Comparison of ENCODE assay signal across 8 cellular contexts in the genomic region with DNA sequence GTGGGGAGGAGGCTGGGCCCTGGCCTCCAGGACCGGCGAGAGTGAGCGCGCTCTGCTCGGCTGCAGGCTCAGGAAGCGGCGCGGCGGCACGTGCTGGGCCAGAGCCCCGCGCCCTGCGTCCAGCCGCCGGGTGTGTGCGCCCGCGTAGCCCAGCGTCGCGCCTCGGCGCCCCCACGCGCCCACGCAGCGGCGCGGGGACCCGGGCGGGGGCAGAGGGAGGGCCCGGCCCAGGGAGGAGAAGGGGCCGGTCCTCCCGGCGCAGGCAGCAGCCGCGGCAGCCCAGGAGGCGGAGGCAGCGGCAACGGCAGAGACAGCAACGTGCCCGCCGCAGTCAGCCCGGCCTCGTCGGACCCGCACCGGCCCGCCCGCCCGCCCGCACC. TPM values are rescaled to one million over a fixed set of nuclear protein-coding genes. Genes with fewer than 3 reads are reported as not detected.
DNase-seq lines count a peak whose midpoint lies in the region; ATAC-seq and TF ChIP-seq lines count a peak whose summit lies in the region.

Gene EYA2 (plus strand): TSS at position 265 of the 380 bp plus-strand sequence. CDS start 95,168 bp downstream, outside the sequence.

- H3K56ac ChIP-seq in mesendoderm (ENCODE audit: low read length): peak within 1 kb of the TSS; percentile 72

- H3K27ac ChIP-seq in coronary artery: peak within 1 kb of the TSS in 1 of 2 donors; percentile 48
- H3K27ac ChIP-seq in mesendoderm (ENCODE audit: low read depth, low read length): no peak within 1 kb of the TSS
- peak within 1 kb of the TSS; percentile 30 for H3K27ac ChIP-seq in vagina

- H3K27me3 ChIP-seq in mesendoderm (ENCODE audit: insufficient read depth, low read length, poor library complexity): peaks cover 14% of the 10 kb centered on the region
- H3K27me3 ChIP-seq in vagina: no peaks in the 10 kb centered on the region

- peaks cover 5% of the 10 kb centered on the region for H3K9me3 Mint-ChIP-seq in activated CD4-positive, alpha-beta memory T cell treated with anti-CD3 and anti-CD28 coated beads for 36 hours

- peak within 1 kb of the TSS; percentile 76 for H3K4me3 ChIP-seq in coronary artery
- H3K4me3 ChIP-seq in mesendoderm (ENCODE audit: low read length): peak within 1 kb of the TSS; percentile 19
- H3K4me3 ChIP-seq in vagina: peak within 1 kb of the TSS; percentile 50 to 54

- H3K36me3 ChIP-seq in mesendoderm (ENCODE audit: control insufficient read depth, insufficient read depth, low read length): no peaks in the 10 kb centered on the region
- no peaks in the 10 kb centered on the region for H3K36me3 ChIP-seq in vagina

- CTCF ChIA-PET in activated CD4-positive, alpha-beta memory T cell treated with anti-CD3 and anti-CD28 coated beads for 36 hours (lab: Charles Lee): no interaction called here

- TF ChIP-seq POLR2A in vagina (IDR thresholded peaks at IDR 0.05): peak in 1 of 2 donors; percentile 11

- no peak within 1 kb of the TSS for H2BK15ac ChIP-seq in mesendoderm (replicated peaks; ENCODE audit: low read depth)

- in situ Hi-C loops in GM13976 (cut with MboI; ENCODE audit: low sequenced_read_pairs, unreplicated experiment): no loop called here

- H4K5ac ChIP-seq in mesendoderm (ENCODE audit: low read length): no peak within 1 kb of the TSS

- H3K4me2 ChIP-seq in mesendoderm (ENCODE audit: low read length): peak within 1 kb of the TSS; percentile 66

- no peak within 1 kb of the TSS for H2AK5ac ChIP-seq in mesendoderm (ENCODE audit: low read length)

- no peak within 1 kb of the TSS for H3K23ac ChIP-seq in mesendoderm (ENCODE audit: low read length)

- no CpG with 5 or more reads among the region's 52 CpGs for WGBS in mesendoderm (ENCODE audit: extremely low coverage, insufficient coverage, low lambda C conversion rate)

- peak within 1 kb of the TSS; percentile 56 for H3K9ac ChIP-seq in mesendoderm (ENCODE audit: low read length)

- no peaks in the 10 kb centered on the region for H3K9me3 ChIP-seq in vagina

- H4K8ac ChIP-seq in mesendoderm (ENCODE audit: low read depth, low read length): no peak within 1 kb of the TSS

- TF ChIP-seq CTCF in coronary artery (IDR thresholded peaks at IDR 0.05) (no peak), vagina (IDR thresholded peaks at IDR 0.05) (no peak), GM13976 (IDR thresholded peaks at IDR 0.05; ENCODE audit: borderline replicate concordance, control extremely low read depth, extremely low read depth, insufficient read depth, missing control alignments) (no peak)

- DNase-seq in Right ventricle myocardium inferior (ENCODE audit: missing footprints): no peak
- no peak for DNase-seq in cardiac septum (ENCODE audit: low spot score)
- no peak for DNase-seq in coronary artery (ENCODE audit: low spot score)
- peak; percentile 29 for DNase-seq in mesendoderm
- DNase-seq in vagina (ENCODE audit: extremely low spot score in 2 of 2): peak in 1 of 2 donors; percentile 25
- DNase-seq in activated CD4-positive, alpha-beta memory T cell treated with anti-CD3 and anti-CD28 coated beads for 36 hours: no peak
- no peak for DNase-seq in GM13976 (ENCODE audit: low spot score)

- H3K27me3 Mint-ChIP-seq in activated CD4-positive, alpha-beta memory T cell treated with anti-CD3 and anti-CD28 coated beads for 36 hours: peaks cover 45% of the 10 kb centered on the region

- peak; percentile 72 for ATAC-seq in Right ventricle myocardium inferior
- ATAC-seq in HG02981 (IDR thresholded peaks at IDR 0.05; ENCODE audit: unreplicated experiment): no peak

- peak within 1 kb of the TSS; percentile 47 for H3K18ac ChIP-seq in mesendoderm (ENCODE audit: low read length)

- no peaks in the 10 kb centered on the region for H3K36me3 Mint-ChIP-seq in activated CD4-positive, alpha-beta memory T cell treated with anti-CD3 and anti-CD28 coated beads for 36 hours

- H3K27ac Mint-ChIP-seq in activated CD4-positive, alpha-beta memory T cell treated with anti-CD3 and anti-CD28 coated beads for 36 hours: no peak within 1 kb of the TSS

- H3K79me2 ChIP-seq in mesendoderm (ENCODE audit: control insufficient read depth, insufficient read depth, low read length): no peaks in the 10 kb centered on the region

- no peak within 1 kb of the TSS for H2BK5ac ChIP-seq in mesendoderm (ENCODE audit: low read length)

- H3K4ac ChIP-seq in mesendoderm (ENCODE audit: low read depth, low read length): no peak within 1 kb of the TSS

- H3K79me1 ChIP-seq in mesendoderm (ENCODE audit: low read length): no peaks in the 10 kb centered on the region

- intact Hi-C loops in Right ventricle myocardium inferior (cut with DNase I): no loop called here
- intact Hi-C loops in cardiac septum (cut with DNase I): no loop called here
- intact Hi-C loops in vagina (cut with DNase I): no loop called here
- intact Hi-C loops in activated CD4-positive, alpha-beta memory T cell treated with anti-CD3 and anti-CD28 coated beads for 36 hours (cut with micrococcal nuclease): no loop called here

- H3K4me3 Mint-ChIP-seq in activated CD4-positive, alpha-beta memory T cell treated with anti-CD3 and anti-CD28 coated beads for 36 hours: no peak within 1 kb of the TSS

- POLR2A ChIA-PET in activated CD4-positive, alpha-beta memory T cell treated with anti-CD3 and anti-CD28 coated beads for 36 hours (lab: Charles Lee): no interaction called here

- H2BK120ac ChIP-seq in mesendoderm (ENCODE audit: low read depth, low read length): no peak within 1 kb of the TSS

- no peaks in the 10 kb centered on the region for H3K4me1 Mint-ChIP-seq in activated CD4-positive, alpha-beta memory T cell treated with anti-CD3 and anti-CD28 coated beads for 36 hours (ENCODE audit: low read depth)

- H3K4me1 ChIP-seq in mesendoderm (ENCODE audit: control insufficient read depth, low read depth, low read length) (peaks cover 2% of the 10 kb centered on the region), vagina (peaks cover 9% of the 10 kb centered on the region)

RNA-seq across cellular contexts. Expression of gene EYA2, which starts in this region (rescaled TPM):
- total RNA-seq in Right ventricle myocardium inferior (1.5 TPM), cardiac septum (0.40 TPM), vagina (8.1 TPM)
- polyA plus RNA-seq in mesendoderm (2013, experiment 1 of 2): 0.56 TPM
- 0.48 TPM for polyA plus RNA-seq in mesendoderm (2013, experiment 2 of 2)
- not detected for total RNA-seq in activated CD4-positive, alpha-beta memory T cell treated with anti-CD3 and anti-CD28 coated beads for 36 hours

Comparison
In these comparisons a context has a peak if more than half of its experiments do, and no peak if none do; other contexts are left out.
1. H3K4me3 ChIP-seq: peak in every context shown above with its lines; median percentile 76 in coronary artery; 52 in vagina; 19 in mesendoderm.